ENCODE assay signal across 8 cellular contexts in genomic region chr20:35463455-35464300, GRCh38. TPM values are rescaled to one million over a fixed set of nuclear protein-coding genes. Genes with fewer than 3 reads are reported as not detected.
DNase-seq lines count a peak whose midpoint lies in the region; ATAC-seq, FAIRE-seq and TF ChIP-seq lines count a peak whose summit lies in the region.

No MANE protein-coding gene starts in this region.

- no peak for FAIRE-seq in frontal cortex (lab: Jason Lieb, UNC)

- H3K4me1 Mint-ChIP-seq in osteocyte (ENCODE audit: unreplicated experiment): peaks cover 20% of the 10 kb centered on the region

- H3K27ac Mint-ChIP-seq in osteocyte (ENCODE audit: unreplicated experiment): no peak overlapping the region

- no peak for ATAC-seq in GM18861 (IDR thresholded peaks at IDR 0.05; ENCODE audit: unreplicated experiment)
- ATAC-seq in GM18907 (IDR thresholded peaks at IDR 0.05; ENCODE audit: unreplicated experiment): no peak

- no peaks in the 10 kb centered on the region for H3K27me3 Mint-ChIP-seq in osteocyte (ENCODE audit: unreplicated experiment)

- peak; percentile 73 for DNase-seq in EH (ENCODE audit: low read depth)
- DNase-seq in LHCN-M2 (ENCODE audit: low read depth): peak; percentile 63
- DNase-seq in RKO (ENCODE audit: low spot score): peak; percentile 79
- DNase-seq in activated effector memory CD4-positive, alpha-beta T cell treated with anti-CD3 and anti-CD28 coated beads, Interleukin-2, amount 50 U/mL, for 16 hours: peak; percentile 68
- DNase-seq in frontal cortex (ENCODE audit: low spot score in 2 of 2): peak; percentile 47 to 74
- DNase-seq in osteocyte (ENCODE audit: extremely low spot score, unreplicated experiment): no peak

- TF ChIP-seq CTCF in osteocyte (IDR thresholded peaks at IDR 0.05): peak; percentile 86

- H3K9me3 Mint-ChIP-seq in osteocyte (ENCODE audit: unreplicated experiment): no peaks in the 10 kb centered on the region

- H3K4me3 Mint-ChIP-seq in osteocyte (ENCODE audit: unreplicated experiment): no peak overlapping the region

- H3K36me3 Mint-ChIP-seq in osteocyte (ENCODE audit: unreplicated experiment): peaks cover 24% of the 10 kb centered on the region

RNA-seq across cellular contexts. Expression of gene CEP250, which starts 8.3 kb away (rescaled TPM):
- total RNA-seq in LHCN-M2 (2014; rRNA removed) (50.3 and 64.0 TPM in 2 replicates), frontal cortex (21.6 TPM), osteocyte (57.1 and 58.5 TPM in 2 replicates)
- polyA plus RNA-seq in LHCN-M2 (2012): 33.7 TPM

RNA-seq across cellular contexts. Expression of gene GDF5, which starts 25.6 kb away (rescaled TPM):
- total RNA-seq in LHCN-M2 (2014; rRNA removed): 2.5 and 3.9 TPM in 2 replicates
- 1.7 TPM for polyA plus RNA-seq in LHCN-M2 (2012)
- total RNA-seq in frontal cortex: 0.41 TPM
- 4.7 and 6.3 TPM in 2 replicates for total RNA-seq in osteocyte

RNA-seq across cellular contexts. Expression of gene UQCC1, which starts 51.9 kb away (rescaled TPM):
- total RNA-seq in LHCN-M2 (2014; rRNA removed) (50.8 and 61.2 TPM in 2 replicates), frontal cortex (28.5 TPM), osteocyte (41.1 and 42.2 TPM in 2 replicates)
- 35.4 TPM for polyA plus RNA-seq in LHCN-M2 (2012)
